ENCODE assay signal across 21 cellular contexts in genomic region chr13:43297967-43298366, GRCh38.
"Had no signal": no experiment of that assay in that cellular context is flagged by ENCODE, and none has a peak within 500 bp of the region (broad histone marks: within the 10 kb centered on the region; RNA-seq: fewer than 3 reads in every experiment).

No MANE protein-coding gene starts in this region.

- H3K27me3 ChIP-seq: dorsolateral prefrontal cortex, pancreas, right lobe of liver, suprapubic skin, uterus had no signal

- H3K9me3 ChIP-seq: lower lobe of right lung, neutrophil, pancreas, right lobe of liver, suprapubic skin, transverse colon, upper lobe of right lung, uterus had no signal

- H3K27ac ChIP-seq: lower lobe of right lung, neutrophil, pancreas, right lobe of liver, suprapubic skin, transverse colon, upper lobe of right lung, uterus had no signal

- H3K4me1 ChIP-seq: lower lobe of right lung, right lobe of liver, suprapubic skin, upper lobe of right lung, uterus had no signal

- H3K36me3 ChIP-seq: lower lobe of right lung, neutrophil, pancreas, right lobe of liver, suprapubic skin, transverse colon, upper lobe of right lung, uterus had no signal

- DNase-seq: dorsolateral prefrontal cortex; effector CD4-positive, alpha-beta T cell; hypothalamus; immature natural killer cell; islet precursor cell; left ventricle myocardium superior; lower lobe of right lung; natural killer cell; pancreas; retina; right lobe of liver; small intestine; stimulated activated CD4-positive, alpha-beta T cell treated with anti-CD3 and anti-CD28 coated beads, Interleukin-15, amount 100 ng/mL, for 24 hours; stimulated activated CD4-positive, alpha-beta T cell treated with anti-CD3 and anti-CD28 coated beads, Interleukin-2, amount 100 ng/mL, for 48 hours; stimulated activated naive B cell treated with anti-CD40 and anti-IgM and Interleukin-4, amounts not matched to agents 10 μg/mL and 1 μg/mL and 100 μg/mL, for 72 hours; transverse colon; upper lobe of right lung; uterus had no signal

- H3K4me3 ChIP-seq: dorsolateral prefrontal cortex, lower lobe of right lung, pancreas, right lobe of liver, suprapubic skin, transverse colon, upper lobe of right lung, uterus had no signal

- FAIRE-seq: frontal cortex, pancreas, small intestine had no signal
